1 cellular context compared by ENCODE assay signal in the genomic region with DNA sequence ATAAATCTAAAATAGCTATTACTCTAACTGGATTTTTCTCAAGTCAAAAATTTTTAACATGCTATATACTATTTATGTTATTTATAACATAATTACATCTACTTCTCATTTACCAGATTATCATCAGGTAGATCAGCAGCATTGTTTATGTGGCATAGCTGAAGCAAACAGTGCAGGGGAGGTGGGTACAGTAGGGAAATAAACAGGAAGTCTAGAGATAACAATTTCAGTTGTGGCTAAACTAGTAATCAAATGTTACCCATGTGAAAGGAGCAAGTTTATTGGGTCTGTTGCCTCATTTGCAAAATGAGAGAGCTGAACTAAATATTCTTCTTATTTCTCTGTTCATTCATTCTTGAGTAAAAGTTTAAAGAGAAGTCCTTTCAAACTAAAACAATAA.
TF ChIP-seq lines count a peak whose summit lies in the region.

No MANE protein-coding gene starts in this region.

TF ChIP-seq in H1, 55 proteins besides CTCF, POLR2A, EP300 and RAD21:
- TF ChIP-seq SIX5 (IDR thresholded peaks at IDR 0.05; ENCODE audit: low read depth, low read length) (no peak), SP4 (IDR thresholded peaks at IDR 0.05; ENCODE audit: low read length) (no peak), CBX8 (IDR thresholded peaks at IDR 0.05; ENCODE audit: borderline replicate concordance, low read depth, low read length) (no peak), NRF1 (IDR thresholded peaks at IDR 0.05; ENCODE audit: low read depth, low read length) (no peak), CREB1 (IDR thresholded peaks at IDR 0.05) (no peak), KDM1A (IDR thresholded peaks at IDR 0.05; ENCODE audit: borderline replicate concordance, low read length) (no peak), ZNF274 (IDR thresholded peaks at IDR 0.05; ENCODE audit: borderline replicate concordance, extremely low read depth, low read length) (no peak), BACH1 (IDR thresholded peaks at IDR 0.05; ENCODE audit: low read length) (no peak)
TF ChIP-seq in H1: peak in this region for 0.
